In the genomic region with DNA sequence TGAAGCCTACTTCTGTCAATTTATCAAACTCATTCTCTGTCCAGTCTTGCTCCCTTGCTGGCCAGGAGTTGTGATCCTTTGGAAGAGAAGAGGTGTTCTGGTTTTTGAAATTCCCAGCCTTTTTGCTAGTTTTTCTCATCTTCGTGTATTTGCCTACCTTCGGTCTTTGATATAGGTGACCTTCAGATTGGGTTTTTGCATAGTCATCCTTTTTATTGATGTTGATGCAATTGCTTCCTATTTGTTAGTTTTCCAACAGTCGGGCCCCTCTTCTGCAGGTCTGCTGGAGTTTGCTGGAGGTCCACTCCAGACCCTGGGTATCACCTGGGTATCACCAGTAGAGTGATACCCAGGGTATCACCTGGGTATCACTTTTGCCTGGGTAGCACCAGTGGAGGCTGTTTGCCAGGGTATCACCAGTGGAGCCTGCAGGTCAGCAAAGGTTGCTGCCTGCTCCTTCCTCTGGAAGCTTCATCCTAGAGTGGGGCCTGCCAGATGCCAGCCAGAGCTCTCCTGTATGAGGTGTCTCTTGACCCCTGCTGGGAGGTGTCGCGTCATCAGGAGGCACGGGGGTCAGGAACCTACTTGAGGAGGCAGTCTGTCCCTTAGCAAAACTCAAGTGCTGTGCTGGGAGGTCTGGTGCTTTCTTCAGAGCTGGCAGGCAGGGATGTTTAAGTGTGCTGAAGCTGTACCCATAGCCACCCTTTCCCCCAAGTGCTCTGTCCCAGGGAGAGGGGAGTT, we compare ENCODE assay signal across 9 cellular contexts.
"Had no signal": no experiment of that assay in that cellular context is flagged by ENCODE, and none has a peak within 500 bp of the region (broad histone marks: within the 10 kb centered on the region; RNA-seq: fewer than 3 reads in every experiment).

No MANE protein-coding gene starts in this region.

- H3K4me2 ChIP-seq: KMS-11 had no signal

- DNase-seq: GM23248, GOT3, H7, HFFc6, KBM-7 had no signal

- H2AFZ ChIP-seq: GM23248 had no signal

- ATAC-seq: HCT116 had no signal

- H3K36me3 ChIP-seq: HAP-1 had no signal

- H3K9me3 ChIP-seq: HAP-1 had no signal

- H3K9ac ChIP-seq: GM23248, KMS-11 had no signal

- H3K4me3 ChIP-seq: GM23248, HAP-1 had no signal

- H3K27ac ChIP-seq: GM23248, HL-60, KMS-11 had no signal
